10 cellular contexts compared by ENCODE assay signal in genomic region chr2:30149513-30149912, GRCh38. TPM values are rescaled to one million over a fixed set of nuclear protein-coding genes. Genes with fewer than 3 reads are reported as not detected.
DNase-seq lines count a peak whose midpoint lies in the region; ATAC-seq and TF ChIP-seq lines count a peak whose summit lies in the region.
"Had no signal": no experiment of that assay in that cellular context is flagged by ENCODE, and none has a peak within 500 bp of the region (broad histone marks: within the 10 kb centered on the region; RNA-seq: fewer than 3 reads in every experiment).

No MANE protein-coding gene starts in this region.

- no peaks in the 10 kb centered on the region for H3K9me3 Mint-ChIP-seq in CD4-positive, alpha-beta T cell
- H3K9me3 Mint-ChIP-seq in activated naive CD8-positive, alpha-beta T cell treated with anti-CD3 and anti-CD28 coated beads, Interleukin-2, amount 50 U/mL, for 24 hours, result no peaks in the 10 kb centered on the region

- TF ChIP-seq CTCF in CD4-positive, alpha-beta T cell (IDR thresholded peaks at IDR 0.05), result no peak
- TF ChIP-seq CTCF in ascending aorta (IDR thresholded peaks at IDR 0.05), result no peak

- H3K36me3 Mint-ChIP-seq in CD4-positive, alpha-beta T cell (ENCODE audit: low read depth), result peaks cover 71% of the 10 kb centered on the region
- peaks cover 34% of the 10 kb centered on the region for H3K36me3 Mint-ChIP-seq in activated naive CD8-positive, alpha-beta T cell treated with anti-CD3 and anti-CD28 coated beads, Interleukin-2, amount 50 U/mL, for 24 hours (ENCODE audit: low read depth)

- H3K4me1 ChIP-seq in mesodermal cell (ENCODE audit: control insufficient read depth, insufficient read depth, low read length, poor library complexity, severe bottlenecking) (peaks cover 31% of the 10 kb centered on the region), ascending aorta (peaks cover 8 to 31% of the 10 kb centered on the region in 2 donors)

- H3K4me3 ChIP-seq in mesodermal cell (ENCODE audit: extremely low read depth, insufficient read depth, low read length, poor library complexity, severe bottlenecking) (peak overlapping the region; percentile 82), ascending aorta (peak overlapping the region in 1 of 2 donors; percentile 100)

- CTCF ChIA-PET in CD4-positive, alpha-beta T cell (lab: Charles Lee), result interaction anchor here (1.4 to 6.9 kb wide), 4 partner anchors 14 to 562 kb away, joined by 3 to 78 read pairs (median 3); no protein-coding TSS in a partner anchor
- CTCF ChIA-PET in HEK293T (lab: Yijun Ruan, JAX), result interaction anchor here (1.2 to 1.8 kb wide), 2 partner anchors 13 to 16 kb away, joined by 3 to 5 read pairs; no protein-coding TSS in a partner anchor

- no peak overlapping the region for H3K27ac ChIP-seq in CD4-positive, alpha-beta T cell (ENCODE audit: low read depth, low read length)
- H3K27ac ChIP-seq in mesodermal cell (ENCODE audit: low read depth, low read length, severe bottlenecking) (peak overlapping the region; percentile 84), ascending aorta (peak overlapping the region in 1 of 2 donors; percentile 38)

- DNase-seq in CD4-positive, alpha-beta T cell, result no peak
- DNase-seq in HEK293T (ENCODE audit: extremely low spot score), result peak; percentile 26
- DNase-seq in activated naive CD8-positive, alpha-beta T cell treated with anti-CD3 and anti-CD28 coated beads, Interleukin-2, amount 50 U/mL, for 24 hours, result peak; percentile 38
- no peak for DNase-seq in left lobe of liver (ENCODE audit: low spot score)
- DNase-seq in ascending aorta (ENCODE audit: low spot score in 2 of 2), result no peak
- DNase-seq: NCI-H1417 treated with DMSO at 0.1 percent for 48 hours had no signal

- peaks cover 81% of the 10 kb centered on the region for H3K4me1 Mint-ChIP-seq in CD4-positive, alpha-beta T cell (ENCODE audit: low read depth)
- peaks cover 74% of the 10 kb centered on the region for H3K4me1 Mint-ChIP-seq in activated naive CD8-positive, alpha-beta T cell treated with anti-CD3 and anti-CD28 coated beads, Interleukin-2, amount 50 U/mL, for 24 hours

- no peaks in the 10 kb centered on the region for H3K27me3 ChIP-seq in CD4-positive, alpha-beta T cell (ENCODE audit: control insufficient read depth, insufficient read depth, low read length)
- H3K27me3 ChIP-seq in ascending aorta, result no peaks in the 10 kb centered on the region

- no peaks in the 10 kb centered on the region for H3K27me3 Mint-ChIP-seq in CD4-positive, alpha-beta T cell
- H3K27me3 Mint-ChIP-seq in activated naive CD8-positive, alpha-beta T cell treated with anti-CD3 and anti-CD28 coated beads, Interleukin-2, amount 50 U/mL, for 24 hours, result no peaks in the 10 kb centered on the region

- 5 to 41% methylated on average over 2 to 3 of the region's 6 CpGs for WGBS in mesodermal cell (ENCODE audit: insufficient coverage in 2 of 2), 2 experiments

- H3K27ac Mint-ChIP-seq in CD4-positive, alpha-beta T cell, result peak overlapping the region; percentile 91
- H3K27ac Mint-ChIP-seq in activated naive CD8-positive, alpha-beta T cell treated with anti-CD3 and anti-CD28 coated beads, Interleukin-2, amount 50 U/mL, for 24 hours, result peak overlapping the region; percentile 93

- H3K9me3 ChIP-seq in CD4-positive, alpha-beta T cell (ENCODE audit: control insufficient read depth, low read length), result no peaks in the 10 kb centered on the region
- H3K9me3 ChIP-seq in mesodermal cell (ENCODE audit: control insufficient read depth, low read length), result no peaks in the 10 kb centered on the region
- H3K9me3 ChIP-seq in ascending aorta, result no peaks in the 10 kb centered on the region
- H3K9me3 ChIP-seq: thoracic aorta had no signal

- H3K4me3 Mint-ChIP-seq in CD4-positive, alpha-beta T cell, result peak overlapping the region; percentile 78
- peak overlapping the region; percentile 84 for H3K4me3 Mint-ChIP-seq in activated naive CD8-positive, alpha-beta T cell treated with anti-CD3 and anti-CD28 coated beads, Interleukin-2, amount 50 U/mL, for 24 hours

- POLR2A ChIA-PET in CD4-positive, alpha-beta T cell (lab: Charles Lee), result interaction anchor here (4.7 kb wide), 1 partner anchor 14 kb away, joined by 68 read pairs; no protein-coding TSS in a partner anchor
- POLR2A ChIA-PET in HEK293T (lab: Yijun Ruan, JAX), result no interaction called here

- intact Hi-C loops in CD4-positive, alpha-beta T cell (cut with DNase I, micrococcal nuclease), result loop anchor here (5.0 to 10.0 kb wide), 3 partner anchors 57 to 1915 kb away; partner anchors contain the start of genes LCLAT1 (in 1 of the 2) and SPAST (in 1 of the 2)
- intact Hi-C loops in ascending aorta (cut with DNase I), result loop anchor here (5.0 to 10.0 kb wide), 3 partner anchors 83 to 1035 kb away; partner anchors contain the start of genes CLIP4 and LBH

- no peak for ATAC-seq in CD4-positive, alpha-beta T cell (ENCODE audit: poor library complexity)
- ATAC-seq in activated naive CD8-positive, alpha-beta T cell treated with anti-CD3 and anti-CD28 coated beads, Interleukin-2, amount 50 U/mL, for 24 hours, result no peak
- ATAC-seq in HG03108 (IDR thresholded peaks at IDR 0.05; ENCODE audit: unreplicated experiment), result no peak
- ATAC-seq in GM19397 (IDR thresholded peaks at IDR 0.05; ENCODE audit: unreplicated experiment), result no peak
- ATAC-seq in left lobe of liver, result no peak

- H3K36me3 ChIP-seq in mesodermal cell (ENCODE audit: control insufficient read depth, insufficient read depth, low read length) (peaks cover 48% of the 10 kb centered on the region), ascending aorta (peaks cover 0 to 20% of the 10 kb centered on the region in 2 donors)
- H3K36me3 ChIP-seq: thoracic aorta had no signal

TF ChIP-seq in HEK293T, 16 proteins besides CTCF, POLR2A, EP300 and RAD21:
- TF ChIP-seq LEF1 (IDR thresholded peaks at IDR 0.05; ENCODE audit: borderline replicate concordance) (no peak), NFRKB (IDR thresholded peaks at IDR 0.05) (no peak), TARDBP (IDR thresholded peaks at IDR 0.05) (no peak), FOXK2 (IDR thresholded peaks at IDR 0.05) (no peak), ELF4 (IDR thresholded peaks at IDR 0.05) (no peak), FOXA1 (IDR thresholded peaks at IDR 0.05) (no peak), ZNF384 (IDR thresholded peaks at IDR 0.05) (no peak), FOXM1 (IDR thresholded peaks at IDR 0.05; ENCODE audit: borderline replicate concordance) (no peak), CTBP1 (IDR thresholded peaks at IDR 0.05; ENCODE audit: borderline replicate concordance) (no peak), L3MBTL2 (conservative IDR thresholded peaks at IDR 0.05) (no peak), SUZ12 (IDR thresholded peaks at IDR 0.05) (no peak), ARNT (IDR thresholded peaks at IDR 0.05) (no peak), HDGF (IDR thresholded peaks at IDR 0.05; ENCODE audit: borderline replicate concordance) (no peak), BHLHE40 (IDR thresholded peaks at IDR 0.05; ENCODE audit: borderline replicate concordance) (no peak), SP1 (IDR thresholded peaks at IDR 0.05) (no peak)
- TF ChIP-seq, protein P1, sequence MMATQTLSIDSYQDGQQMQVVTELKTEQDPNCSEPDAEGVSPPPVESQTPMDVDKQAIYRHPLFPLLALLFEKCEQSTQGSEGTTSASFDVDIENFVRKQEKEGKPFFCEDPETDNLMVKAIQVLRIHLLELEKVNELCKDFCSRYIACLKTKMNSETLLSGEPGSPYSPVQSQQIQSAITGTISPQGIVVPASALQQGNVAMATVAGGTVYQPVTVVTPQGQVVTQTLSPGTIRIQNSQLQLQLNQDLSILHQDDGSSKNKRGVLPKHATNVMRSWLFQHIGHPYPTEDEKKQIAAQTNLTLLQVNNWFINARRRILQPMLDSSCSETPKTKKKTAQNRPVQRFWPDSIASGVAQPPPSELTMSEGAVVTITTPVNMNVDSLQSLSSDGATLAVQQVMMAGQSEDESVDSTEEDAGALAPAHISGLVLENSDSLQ (IDR thresholded peaks at IDR 0.05), result no peak

RNA-seq across cellular contexts. Expression of gene YPEL5, which starts 2.7 kb away (rescaled TPM):
- total RNA-seq in CD4-positive, alpha-beta T cell, result 100 to 1,000 TPM; 932 to 972 TPM
- polyA plus RNA-seq in mesodermal cell (2013, experiment 1 of 2), result 84.6 TPM
- polyA plus RNA-seq in mesodermal cell (2013, experiment 2 of 2), result 92.3 TPM
- total RNA-seq in left lobe of liver (33.5 TPM), ascending aorta (14.2 TPM)

Comparison
In these comparisons a context has a peak if more than half of its experiments do, and no peak if none do; other contexts are left out.
1. DNase-seq: peak in HEK293T (single experiment) and activated naive CD8-positive, alpha-beta T cell treated with anti-CD3 and anti-CD28 coated beads, Interleukin-2, amount 50 U/mL, for 24 hours (single experiment); none in CD4-positive, alpha-beta T cell (0 of 10), left lobe of liver (single experiment) and ascending aorta (0 of 2).
2. RNA of gene YPEL5, which starts 2.7 kb away (total RNA-seq): 932 to 972 TPM in CD4-positive, alpha-beta T cell; 33.5 TPM in left lobe of liver (single experiment) and 14.2 TPM in ascending aorta (single experiment); every median in the first group is over 10 times any median in the second.